In the genomic region with DNA sequence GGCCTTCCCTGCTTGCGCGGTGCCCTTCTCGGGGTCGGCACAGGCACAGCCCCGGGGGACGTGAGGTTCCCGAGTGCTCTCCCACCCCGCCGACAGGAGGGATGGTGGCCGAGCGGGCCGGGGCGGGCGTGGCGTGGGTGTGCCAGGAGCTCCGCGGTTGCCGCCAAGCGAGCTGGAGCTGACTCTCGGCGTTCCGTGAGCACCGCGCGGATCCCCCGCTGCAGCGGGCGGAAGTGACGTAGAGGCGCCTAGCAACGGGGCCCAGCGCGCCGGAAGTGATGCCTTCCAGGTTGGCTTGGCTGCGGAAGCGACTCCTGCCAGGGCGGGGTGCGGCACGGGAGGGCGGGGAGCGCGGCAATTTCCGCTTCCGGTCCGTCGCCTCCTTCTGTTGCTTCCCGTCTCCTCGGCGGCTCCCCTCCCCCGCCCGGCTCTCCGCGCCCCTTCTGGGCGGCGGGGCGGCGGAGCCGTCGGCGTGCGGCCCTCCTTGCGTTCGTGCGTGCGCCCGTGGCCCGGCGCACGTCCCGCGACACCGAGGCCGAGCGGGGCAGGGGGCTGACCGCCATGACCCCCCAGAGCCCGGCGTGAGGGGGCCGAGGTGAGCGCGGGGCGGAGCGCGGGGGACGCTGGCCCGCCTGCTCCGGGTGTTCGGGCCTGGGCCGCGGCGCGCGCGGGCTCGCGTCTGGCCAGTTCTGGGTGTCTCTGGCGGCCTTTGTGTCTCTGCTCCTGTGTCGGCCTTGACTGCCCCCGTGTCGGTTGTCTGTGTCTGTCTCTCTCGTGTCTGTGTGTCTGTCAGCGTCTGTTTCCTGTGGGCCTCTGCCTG, we compare ENCODE assay signal across 1 cellular context.
TF ChIP-seq lines count a peak whose summit lies in the region.

A gene (plus strand): TSS at position 386 of the 820 bp plus-strand sequence. CDS start 3,402 bp downstream, outside the sequence.

TF ChIP-seq in HepG2, 621 proteins besides CTCF, POLR2A, EP300 and RAD21 (continued from another document and continues in another):
- TF ChIP-seq, protein P1, sequence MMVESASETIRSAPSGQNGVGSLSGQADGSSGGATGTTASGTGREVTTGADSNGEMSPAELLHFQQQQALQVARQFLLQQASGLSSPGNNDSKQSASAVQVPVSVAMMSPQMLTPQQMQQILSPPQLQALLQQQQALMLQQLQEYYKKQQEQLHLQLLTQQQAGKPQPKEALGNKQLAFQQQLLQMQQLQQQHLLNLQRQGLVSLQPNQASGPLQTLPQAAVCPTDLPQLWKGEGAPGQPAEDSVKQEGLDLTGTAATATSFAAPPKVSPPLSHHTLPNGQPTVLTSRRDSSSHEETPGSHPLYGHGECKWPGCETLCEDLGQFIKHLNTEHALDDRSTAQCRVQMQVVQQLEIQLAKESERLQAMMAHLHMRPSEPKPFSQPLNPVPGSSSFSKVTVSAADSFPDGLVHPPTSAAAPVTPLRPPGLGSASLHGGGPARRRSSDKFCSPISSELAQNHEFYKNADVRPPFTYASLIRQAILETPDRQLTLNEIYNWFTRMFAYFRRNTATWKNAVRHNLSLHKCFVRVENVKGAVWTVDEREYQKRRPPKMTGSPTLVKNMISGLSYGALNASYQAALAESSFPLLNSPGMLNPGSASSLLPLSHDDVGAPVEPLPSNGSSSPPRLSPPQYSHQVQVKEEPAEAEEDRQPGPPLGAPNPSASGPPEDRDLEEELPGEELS (CRISPR knock-in tag; IDR thresholded peaks at IDR 0.05): peak; percentile 43; the same call in 1 of the 2 replicates
- TF ChIP-seq FLYWCH1 (CRISPR knock-in tag; IDR thresholded peaks at IDR 0.05) (no peak), MTA1 (CRISPR knock-in tag; IDR thresholded peaks at IDR 0.05; ENCODE audit: borderline replicate concordance) (0 out of 2 replicates have a peak, but pooled peaks have one; percentile 15), ZNF12 (CRISPR knock-in tag; IDR thresholded peaks at IDR 0.05) (peak; percentile 48; the same call in 1 of the 2 replicates), SIN3A (IDR thresholded peaks at IDR 0.05; ENCODE audit: borderline replicate concordance, low read depth, low read length) (peak; percentile 86; the same call in 1 of the 2 replicates), CREB1 (IDR thresholded peaks at IDR 0.05) (peak; percentile 95), CREB1 (CRISPR knock-in tag; IDR thresholded peaks at IDR 0.05) (peak; percentile 92), KAT7 (CRISPR knock-in tag; IDR thresholded peaks at IDR 0.05; ENCODE audit: borderline replicate concordance) (no peak), DNMT1 (CRISPR knock-in tag; IDR thresholded peaks at IDR 0.05) (peak; percentile 70; the same call in 1 of the 2 replicates), ZNF776 (CRISPR knock-in tag; IDR thresholded peaks at IDR 0.05) (peak; percentile 30; the same call in 1 of the 2 replicates), NONO (IDR thresholded peaks at IDR 0.05) (no peak), NONO (CRISPR knock-in tag; conservative IDR thresholded peaks at IDR 0.05) (peak; percentile 90), ZNF547 (CRISPR knock-in tag; IDR thresholded peaks at IDR 0.05) (peak; percentile 73), ZNF761 (CRISPR knock-in tag; conservative IDR thresholded peaks at IDR 0.05) (peak; percentile 72; the same call in 1 of the 2 replicates), ZNF550 (CRISPR knock-in tag; IDR thresholded peaks at IDR 0.05; ENCODE audit: borderline replicate concordance) (no peak), TCF7L2 (IDR thresholded peaks at IDR 0.05; ENCODE audit: low read depth, low read length) (no peak), GTF2F1 (IDR thresholded peaks at IDR 0.05; ENCODE audit: low read length) (no peak), JUNB (CRISPR knock-in tag; IDR thresholded peaks at IDR 0.05; ENCODE audit: borderline replicate concordance) (no peak), RXRA (CRISPR knock-in tag; IDR thresholded peaks at IDR 0.05) (peak; percentile 70), KMT2A (CRISPR knock-in tag; IDR thresholded peaks at IDR 0.05) (peak; percentile 88), HOXA9 (CRISPR knock-in tag; IDR thresholded peaks at IDR 0.05; ENCODE audit: borderline replicate concordance) (no peak), ZNF34 (CRISPR knock-in tag; IDR thresholded peaks at IDR 0.05; ENCODE audit: borderline replicate concordance) (peak; percentile 47; the same call in 1 of the 2 replicates), KDM5A (IDR thresholded peaks at IDR 0.05; ENCODE audit: borderline replicate concordance, low read length) (peak; percentile 71), RBM39 (IDR thresholded peaks at IDR 0.05; ENCODE audit: low read depth, low read length, poor library complexity, severe bottlenecking) (peak; percentile 68), LCORL (IDR thresholded peaks at IDR 0.05) (no peak), LCORL (CRISPR knock-in tag; IDR thresholded peaks at IDR 0.05) (peak; percentile 31; the same call in 1 of the 2 replicates), HIVEP1 (CRISPR knock-in tag; IDR thresholded peaks at IDR 0.05) (no peak), HCFC1 (IDR thresholded peaks at IDR 0.05; ENCODE audit: low read depth, low read length) (peak; percentile 71), MBD4 (IDR thresholded peaks at IDR 0.05; ENCODE audit: borderline replicate concordance, low read length) (no peak), ZNF839 (CRISPR knock-in tag; IDR thresholded peaks at IDR 0.05; ENCODE audit: borderline replicate concordance) (no peak), ZNF607 (CRISPR knock-in tag; IDR thresholded peaks at IDR 0.05; ENCODE audit: borderline replicate concordance) (no peak; the same call in none of the 2 replicates), HNRNPLL (IDR thresholded peaks at IDR 0.05; ENCODE audit: low read depth, low read length, poor library complexity, severe bottlenecking) (peak; percentile 74), PHF5A (CRISPR knock-in tag; IDR thresholded peaks at IDR 0.05; ENCODE audit: low read depth, unreplicated experiment) (peak; percentile 85), SALL2 (CRISPR knock-in tag; IDR thresholded peaks at IDR 0.05) (peak; percentile 80), RBAK (CRISPR knock-in tag; IDR thresholded peaks at IDR 0.05) (no peak), DR1 (CRISPR knock-in tag; IDR thresholded peaks at IDR 0.05) (peak; percentile 61; the same call in 1 of the 2 replicates), PAX8 (CRISPR knock-in tag; IDR thresholded peaks at IDR 0.05; ENCODE audit: borderline replicate concordance) (0 out of 2 replicates have a peak, but pooled peaks have one; percentile 72), ZNF546 (CRISPR knock-in tag; conservative IDR thresholded peaks at IDR 0.05) (peak; percentile 19; the same call in 1 of the 2 replicates), SRSF1 (optimal IDR thresholded peaks at IDR 0.05; ENCODE audit: low read depth, low read length) (no peak), YY1 (IDR thresholded peaks at IDR 0.05; ENCODE audit: insufficient read depth, insufficient replicate concordance, low read depth, low read length) (peak; percentile 62), ZFP90 (CRISPR knock-in tag; IDR thresholded peaks at IDR 0.05; ENCODE audit: borderline replicate concordance) (0 out of 2 replicates have a peak, but pooled peaks have one; percentile 24), ZC3H13 (CRISPR knock-in tag; IDR thresholded peaks at IDR 0.05) (peak; percentile 97), FOXK2 (IDR thresholded peaks at IDR 0.05) (no peak), XRCC5 (optimal IDR thresholded peaks at IDR 0.05; ENCODE audit: low read length) (no peak), MAFG (CRISPR knock-in tag; IDR thresholded peaks at IDR 0.05) (no peak), ZNF777 (CRISPR knock-in tag; IDR thresholded peaks at IDR 0.05) (peak; percentile 51; the same call in 1 of the 2 replicates), ZFP36L2 (CRISPR knock-in tag; IDR thresholded peaks at IDR 0.05) (no peak), NCOA5 (CRISPR knock-in tag; IDR thresholded peaks at IDR 0.05) (no peak)
- TF ChIP-seq, protein P2, sequence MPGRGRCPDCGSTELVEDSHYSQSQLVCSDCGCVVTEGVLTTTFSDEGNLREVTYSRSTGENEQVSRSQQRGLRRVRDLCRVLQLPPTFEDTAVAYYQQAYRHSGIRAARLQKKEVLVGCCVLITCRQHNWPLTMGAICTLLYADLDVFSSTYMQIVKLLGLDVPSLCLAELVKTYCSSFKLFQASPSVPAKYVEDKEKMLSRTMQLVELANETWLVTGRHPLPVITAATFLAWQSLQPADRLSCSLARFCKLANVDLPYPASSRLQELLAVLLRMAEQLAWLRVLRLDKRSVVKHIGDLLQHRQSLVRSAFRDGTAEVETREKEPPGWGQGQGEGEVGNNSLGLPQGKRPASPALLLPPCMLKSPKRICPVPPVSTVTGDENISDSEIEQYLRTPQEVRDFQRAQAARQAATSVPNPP (CRISPR knock-in tag; IDR thresholded peaks at IDR 0.05): 0 out of 2 replicates have a peak, but pooled peaks have one; percentile 57
- TF ChIP-seq, protein P3, sequence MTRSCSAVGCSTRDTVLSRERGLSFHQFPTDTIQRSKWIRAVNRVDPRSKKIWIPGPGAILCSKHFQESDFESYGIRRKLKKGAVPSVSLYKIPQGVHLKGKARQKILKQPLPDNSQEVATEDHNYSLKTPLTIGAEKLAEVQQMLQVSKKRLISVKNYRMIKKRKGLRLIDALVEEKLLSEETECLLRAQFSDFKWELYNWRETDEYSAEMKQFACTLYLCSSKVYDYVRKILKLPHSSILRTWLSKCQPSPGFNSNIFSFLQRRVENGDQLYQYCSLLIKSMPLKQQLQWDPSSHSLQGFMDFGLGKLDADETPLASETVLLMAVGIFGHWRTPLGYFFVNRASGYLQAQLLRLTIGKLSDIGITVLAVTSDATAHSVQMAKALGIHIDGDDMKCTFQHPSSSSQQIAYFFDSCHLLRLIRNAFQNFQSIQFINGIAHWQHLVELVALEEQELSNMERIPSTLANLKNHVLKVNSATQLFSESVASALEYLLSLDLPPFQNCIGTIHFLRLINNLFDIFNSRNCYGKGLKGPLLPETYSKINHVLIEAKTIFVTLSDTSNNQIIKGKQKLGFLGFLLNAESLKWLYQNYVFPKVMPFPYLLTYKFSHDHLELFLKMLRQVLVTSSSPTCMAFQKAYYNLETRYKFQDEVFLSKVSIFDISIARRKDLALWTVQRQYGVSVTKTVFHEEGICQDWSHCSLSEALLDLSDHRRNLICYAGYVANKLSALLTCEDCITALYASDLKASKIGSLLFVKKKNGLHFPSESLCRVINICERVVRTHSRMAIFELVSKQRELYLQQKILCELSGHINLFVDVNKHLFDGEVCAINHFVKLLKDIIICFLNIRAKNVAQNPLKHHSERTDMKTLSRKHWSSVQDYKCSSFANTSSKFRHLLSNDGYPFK (CRISPR knock-in tag; IDR thresholded peaks at IDR 0.05; ENCODE audit: borderline replicate concordance): peak; percentile 25; the same call in 1 of the 2 replicates
- TF ChIP-seq, protein P4, sequence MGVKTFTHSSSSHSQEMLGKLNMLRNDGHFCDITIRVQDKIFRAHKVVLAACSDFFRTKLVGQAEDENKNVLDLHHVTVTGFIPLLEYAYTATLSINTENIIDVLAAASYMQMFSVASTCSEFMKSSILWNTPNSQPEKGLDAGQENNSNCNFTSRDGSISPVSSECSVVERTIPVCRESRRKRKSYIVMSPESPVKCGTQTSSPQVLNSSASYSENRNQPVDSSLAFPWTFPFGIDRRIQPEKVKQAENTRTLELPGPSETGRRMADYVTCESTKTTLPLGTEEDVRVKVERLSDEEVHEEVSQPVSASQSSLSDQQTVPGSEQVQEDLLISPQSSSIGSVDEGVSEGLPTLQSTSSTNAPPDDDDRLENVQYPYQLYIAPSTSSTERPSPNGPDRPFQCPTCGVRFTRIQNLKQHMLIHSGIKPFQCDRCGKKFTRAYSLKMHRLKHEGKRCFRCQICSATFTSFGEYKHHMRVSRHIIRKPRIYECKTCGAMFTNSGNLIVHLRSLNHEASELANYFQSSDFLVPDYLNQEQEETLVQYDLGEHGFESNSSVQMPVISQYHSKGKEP (CRISPR knock-in tag; IDR thresholded peaks at IDR 0.05): no peak
- TF ChIP-seq, protein P5, sequence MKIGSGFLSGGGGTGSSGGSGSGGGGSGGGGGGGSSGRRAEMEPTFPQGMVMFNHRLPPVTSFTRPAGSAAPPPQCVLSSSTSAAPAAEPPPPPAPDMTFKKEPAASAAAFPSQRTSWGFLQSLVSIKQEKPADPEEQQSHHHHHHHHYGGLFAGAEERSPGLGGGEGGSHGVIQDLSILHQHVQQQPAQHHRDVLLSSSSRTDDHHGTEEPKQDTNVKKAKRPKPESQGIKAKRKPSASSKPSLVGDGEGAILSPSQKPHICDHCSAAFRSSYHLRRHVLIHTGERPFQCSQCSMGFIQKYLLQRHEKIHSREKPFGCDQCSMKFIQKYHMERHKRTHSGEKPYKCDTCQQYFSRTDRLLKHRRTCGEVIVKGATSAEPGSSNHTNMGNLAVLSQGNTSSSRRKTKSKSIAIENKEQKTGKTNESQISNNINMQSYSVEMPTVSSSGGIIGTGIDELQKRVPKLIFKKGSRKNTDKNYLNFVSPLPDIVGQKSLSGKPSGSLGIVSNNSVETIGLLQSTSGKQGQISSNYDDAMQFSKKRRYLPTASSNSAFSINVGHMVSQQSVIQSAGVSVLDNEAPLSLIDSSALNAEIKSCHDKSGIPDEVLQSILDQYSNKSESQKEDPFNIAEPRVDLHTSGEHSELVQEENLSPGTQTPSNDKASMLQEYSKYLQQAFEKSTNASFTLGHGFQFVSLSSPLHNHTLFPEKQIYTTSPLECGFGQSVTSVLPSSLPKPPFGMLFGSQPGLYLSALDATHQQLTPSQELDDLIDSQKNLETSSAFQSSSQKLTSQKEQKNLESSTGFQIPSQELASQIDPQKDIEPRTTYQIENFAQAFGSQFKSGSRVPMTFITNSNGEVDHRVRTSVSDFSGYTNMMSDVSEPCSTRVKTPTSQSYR (CRISPR knock-in tag; IDR thresholded peaks at IDR 0.05; ENCODE audit: borderline replicate concordance): peak; percentile 85; the same call in 1 of the 2 replicates
- TF ChIP-seq, protein P6, sequence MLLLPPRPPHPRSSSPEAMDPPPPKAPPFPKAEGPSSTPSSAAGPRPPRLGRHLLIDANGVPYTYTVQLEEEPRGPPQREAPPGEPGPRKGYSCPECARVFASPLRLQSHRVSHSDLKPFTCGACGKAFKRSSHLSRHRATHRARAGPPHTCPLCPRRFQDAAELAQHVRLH (CRISPR knock-in tag; IDR thresholded peaks at IDR 0.05; ENCODE audit: borderline replicate concordance, low read depth): peak; percentile 42; the same call in 1 of the 2 replicates
- TF ChIP-seq, protein P7, sequence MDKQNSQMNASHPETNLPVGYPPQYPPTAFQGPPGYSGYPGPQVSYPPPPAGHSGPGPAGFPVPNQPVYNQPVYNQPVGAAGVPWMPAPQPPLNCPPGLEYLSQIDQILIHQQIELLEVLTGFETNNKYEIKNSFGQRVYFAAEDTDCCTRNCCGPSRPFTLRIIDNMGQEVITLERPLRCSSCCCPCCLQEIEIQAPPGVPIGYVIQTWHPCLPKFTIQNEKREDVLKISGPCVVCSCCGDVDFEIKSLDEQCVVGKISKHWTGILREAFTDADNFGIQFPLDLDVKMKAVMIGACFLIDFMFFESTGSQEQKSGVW (CRISPR knock-in tag; IDR thresholded peaks at IDR 0.05; ENCODE audit: borderline replicate concordance): no peak
